In the genomic region with DNA sequence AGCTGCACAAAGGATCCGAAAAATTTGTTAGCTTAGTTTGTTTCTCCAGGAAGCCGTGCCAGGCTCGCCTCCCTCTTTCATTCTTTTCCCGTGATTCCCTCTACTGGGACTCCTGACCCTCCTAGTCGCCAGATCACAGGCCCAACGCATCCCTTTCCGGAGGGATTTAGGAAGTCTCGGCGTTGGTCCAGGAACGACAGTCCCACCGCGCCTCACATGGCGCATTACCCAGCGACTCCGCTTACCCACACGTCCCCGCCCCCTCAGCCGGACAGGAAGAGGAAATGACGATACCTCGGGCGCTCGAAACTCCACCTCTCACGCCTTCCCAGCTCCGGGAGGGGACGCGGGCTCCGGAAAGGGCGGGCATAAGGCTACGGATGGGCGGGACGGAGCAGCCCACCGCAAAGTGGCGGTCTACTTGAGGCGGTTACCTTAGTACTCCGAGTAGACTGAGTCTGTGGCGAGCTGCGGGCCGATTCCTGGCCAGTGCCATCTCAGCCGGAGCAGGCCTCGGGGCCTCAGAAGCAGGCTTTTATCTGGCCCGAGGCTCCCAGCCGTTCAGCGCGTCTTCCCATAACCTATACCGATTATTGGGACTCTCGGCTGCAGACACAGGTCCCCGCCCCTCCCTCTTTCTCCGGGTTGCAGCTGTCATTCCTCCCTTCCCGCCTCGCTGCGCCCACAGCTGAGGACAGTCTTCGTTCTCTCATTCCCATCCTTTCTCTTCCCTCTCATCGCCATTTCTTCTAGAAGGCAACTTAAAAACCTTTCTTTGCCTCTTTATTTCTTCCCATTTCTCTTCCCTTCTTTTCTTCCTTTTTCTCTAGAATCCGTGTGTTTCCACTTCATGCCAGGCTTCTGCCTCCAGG, we compare ENCODE assay signal across 8 cellular contexts. TPM values are rescaled to one million over a fixed set of nuclear protein-coding genes. Genes with fewer than 3 reads are reported as not detected.
A peak's percentile ranks its signal among the peaks of the same experiment; 100 is the strongest.
DNase-seq lines count a peak whose midpoint lies in the region; ATAC-seq and TF ChIP-seq lines count a peak whose summit lies in the region.

Gene CCDC15, plus strand, starts transcription at position 450 of the 872 bp plus-strand sequence. CDS start 531 bp downstream, outside the sequence.

- H3K9me3 Mint-ChIP-seq in activated T-cell treated with anti-CD3 and anti-CD28 coated beads, Interleukin-2, amount 50 U/mL, for 24 hours: no peaks in the 10 kb centered on the region

- H3K36me3 ChIP-seq in esophagus muscularis mucosa: no peaks in the 10 kb centered on the region
- no peaks in the 10 kb centered on the region for H3K36me3 ChIP-seq in muscle layer of colon (ENCODE audit: insufficient read depth, low read length)

- H3K27me3 ChIP-seq in esophagus muscularis mucosa (no peaks in the 10 kb centered on the region), muscle layer of colon (ENCODE audit: control insufficient read depth in 1 of 2, insufficient read depth in 2 of 2, low read length in 2 of 2) (no peaks in the 10 kb centered on the region)

- H3K4me3 ChIP-seq in esophagus muscularis mucosa: peak within 1 kb of the TSS; percentile 72 to 77 (median 74)
- peak within 1 kb of the TSS; percentile 64 to 80 for H3K4me3 ChIP-seq in muscle layer of colon (ENCODE audit: low read depth in 1 of 2, low read length in 2 of 2)

- H3K4me1 Mint-ChIP-seq in activated T-cell treated with anti-CD3 and anti-CD28 coated beads, Interleukin-2, amount 50 U/mL, for 24 hours (ENCODE audit: low read depth): peaks cover 8% of the 10 kb centered on the region

- under 1% methylated on average over 37 of the region's 54 CpGs for WGBS in esophagus muscularis mucosa

- no peak for TF ChIP-seq RAD21 in Ishikawa (IDR thresholded peaks at IDR 0.05; ENCODE audit: low read depth)

- no peaks in the 10 kb centered on the region for H3K27me3 Mint-ChIP-seq in activated T-cell treated with anti-CD3 and anti-CD28 coated beads, Interleukin-2, amount 50 U/mL, for 24 hours

- intact Hi-C loops in esophagus muscularis mucosa (cut with DNase I): loop anchor here (5.0 kb wide), 2 partner anchors 77 to 282 kb away; partner anchors contain the start of genes SIAE and SPA17

- peaks cover 4% of the 10 kb centered on the region for H3K36me3 Mint-ChIP-seq in activated T-cell treated with anti-CD3 and anti-CD28 coated beads, Interleukin-2, amount 50 U/mL, for 24 hours (ENCODE audit: low read depth)

- ATAC-seq in GM21576 (IDR thresholded peaks at IDR 0.05; ENCODE audit: unreplicated experiment): peak; percentile 100

- TF ChIP-seq EP300 in Ishikawa (IDR thresholded peaks at IDR 0.05; ENCODE audit: borderline replicate concordance) (peak; percentile 36; the same call in 1 of the 2 replicates), esophagus muscularis mucosa (IDR thresholded peaks at IDR 0.05) (no peak)

- peak within 1 kb of the TSS; percentile 68 for H3K9ac ChIP-seq in muscle layer of colon (ENCODE audit: low read length)

- peak; percentile 94 for DNase-seq in DMS153 (lab: John Stamatoyannopoulos, UW)
- peak; percentile 16 for DNase-seq in OCI-M2 (lab: John Stamatoyannopoulos, UW; ENCODE audit: unreplicated experiment)
- peak; percentile 95 for DNase-seq in activated T-cell treated with anti-CD3 and anti-CD28 coated beads, Interleukin-2, amount 50 U/mL, for 24 hours
- DNase-seq in esophagus muscularis mucosa (ENCODE audit: extremely low spot score): peak; percentile 99
- DNase-seq in stimulated activated CD8-positive, alpha-beta memory T cell treated with anti-CD3 and anti-CD28 coated beads, Interleukin-7, amount 100 ng/mL, for 24 hours (ENCODE audit: low read depth): peak; percentile 93

- no peak within 1 kb of the TSS for H3K27ac Mint-ChIP-seq in activated T-cell treated with anti-CD3 and anti-CD28 coated beads, Interleukin-2, amount 50 U/mL, for 24 hours

- H3K4me1 ChIP-seq in esophagus muscularis mucosa (peaks cover 6 to 17% (median 14%) of the 10 kb centered on the region in 4 donors), muscle layer of colon (ENCODE audit: insufficient read depth, low read length) (peaks cover 14% of the 10 kb centered on the region)

- no peak within 1 kb of the TSS for H3K4me3 Mint-ChIP-seq in activated T-cell treated with anti-CD3 and anti-CD28 coated beads, Interleukin-2, amount 50 U/mL, for 24 hours

- TF ChIP-seq CTCF in esophagus muscularis mucosa (IDR thresholded peaks at IDR 0.05): no peak

- H3K27ac ChIP-seq in esophagus muscularis mucosa (replicated peaks in 1 of 4) (peak within 1 kb of the TSS; percentile 80 to 88 (median 82)), muscle layer of colon (ENCODE audit: low read depth, low read length) (peak within 1 kb of the TSS; percentile 54)

- peak; percentile 30 for TF ChIP-seq POLR2A in esophagus muscularis mucosa (IDR thresholded peaks at IDR 0.05; ENCODE audit: low read depth)

- H3K9me3 ChIP-seq in esophagus muscularis mucosa: no peaks in the 10 kb centered on the region
- H3K9me3 ChIP-seq in muscle layer of colon (ENCODE audit: low read length): no peaks in the 10 kb centered on the region

TF ChIP-seq in Ishikawa, 13 proteins besides CTCF, POLR2A, EP300 and RAD21:
- peak; percentile 71; the same call in 1 of the 2 replicates for TF ChIP-seq CREB1 (IDR thresholded peaks at IDR 0.05; ENCODE audit: low read depth)
- TF ChIP-seq MAX (IDR thresholded peaks at IDR 0.05): peak; percentile 87
- no peak for TF ChIP-seq NFIC (IDR thresholded peaks at IDR 0.05)
- TF ChIP-seq ZBTB7A (IDR thresholded peaks at IDR 0.05; ENCODE audit: low read depth): no peak
- peak; percentile 60; the same call in 1 of the 2 replicates for TF ChIP-seq TCF12 (IDR thresholded peaks at IDR 0.05; ENCODE audit: low read depth)
- no peak for TF ChIP-seq TEAD4 (IDR thresholded peaks at IDR 0.05)
- no peak for TF ChIP-seq YY1 (IDR thresholded peaks at IDR 0.05; ENCODE audit: low read depth)
- 0 out of 2 replicates have a peak, but pooled peaks have one; percentile 27 for TF ChIP-seq TAF1 (IDR thresholded peaks at IDR 0.05; ENCODE audit: low read depth)
- TF ChIP-seq, protein P1, sequence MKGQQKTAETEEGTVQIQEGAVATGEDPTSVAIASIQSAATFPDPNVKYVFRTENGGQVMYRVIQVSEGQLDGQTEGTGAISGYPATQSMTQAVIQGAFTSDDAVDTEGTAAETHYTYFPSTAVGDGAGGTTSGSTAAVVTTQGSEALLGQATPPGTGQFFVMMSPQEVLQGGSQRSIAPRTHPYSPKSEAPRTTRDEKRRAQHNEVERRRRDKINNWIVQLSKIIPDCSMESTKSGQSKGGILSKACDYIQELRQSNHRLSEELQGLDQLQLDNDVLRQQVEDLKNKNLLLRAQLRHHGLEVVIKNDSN (IDR thresholded peaks at IDR 0.05): no peak
- TF ChIP-seq REST (IDR thresholded peaks at IDR 0.05; ENCODE audit: low read depth): no peak
- peak; percentile 28; the same call in 1 of the 2 replicates for TF ChIP-seq EGR1 (IDR thresholded peaks at IDR 0.05)
- TF ChIP-seq FOXM1 (IDR thresholded peaks at IDR 0.05; ENCODE audit: borderline replicate concordance, low read depth): no peak
- no peak for TF ChIP-seq CEBPB (IDR thresholded peaks at IDR 0.05)

RNA-seq across cellular contexts. Expression of gene CCDC15, which starts in this region (rescaled TPM):
- total RNA-seq in esophagus muscularis mucosa: 1 to 10 TPM in 1 of 4 donors, under 1 TPM in 3; 0.42 to 1.6 (median 0.60) TPM

Comparison
In these comparisons a context has a peak if more than half of its experiments do, and no peak if none do; other contexts are left out.
1. Peak in every context shown above with its lines: DNase-seq, ATAC-seq, H3K4me3 ChIP-seq and H3K27ac ChIP-seq.
2. DNase-seq: peak in every context shown above with its lines; median percentile 99 in esophagus muscularis mucosa; 95 in activated T-cell treated with anti-CD3 and anti-CD28 coated beads, Interleukin-2, amount 50 U/mL, for 24 hours; 94 in DMS153; 93 in stimulated activated CD8-positive, alpha-beta memory T cell treated with anti-CD3 and anti-CD28 coated beads, Interleukin-7, amount 100 ng/mL, for 24 hours; 16 in OCI-M2.